Comparison of ENCODE assay signal across 8 cellular contexts in genomic region chr21:17819114-17819877, GRCh38. TPM values are rescaled to one million over a fixed set of nuclear protein-coding genes. Genes with fewer than 3 reads are reported as not detected.
A peak's percentile ranks its signal among the peaks of the same experiment; 100 is the strongest.
DNase-seq lines count a peak whose midpoint lies in the region; ATAC-seq, FAIRE-seq and TF ChIP-seq lines count a peak whose summit lies in the region.

TSS of gene C21orf91 (minus strand) at chr21:17819356. CDS start at chr21:17818318, 1,038 bp downstream.

- no peaks in the 10 kb centered on the region for H3K36me3 ChIP-seq in adrenal gland (replicated peaks in 1 of 2)
- no peaks in the 10 kb centered on the region for H3K36me3 ChIP-seq in prostate gland
- peaks cover 5% of the 10 kb centered on the region for H3K36me3 ChIP-seq in urinary bladder (ENCODE audit: insufficient read depth)

- H3K9me3 ChIP-seq in adrenal gland (replicated peaks in 1 of 3) (no peaks in the 10 kb centered on the region), prostate gland (no peaks in the 10 kb centered on the region)

- peak within 1 kb of the TSS; percentile 74 to 90 (median 82) for H3K4me3 ChIP-seq in adrenal gland
- H3K4me3 ChIP-seq in prostate gland: peak within 1 kb of the TSS; percentile 90 to 99
- peak within 1 kb of the TSS; percentile 85 for H3K4me3 ChIP-seq in urinary bladder (ENCODE audit: low read depth, low read length)

- H3K27ac ChIP-seq in adrenal gland: peak within 1 kb of the TSS; percentile 62 to 94 (median 91)
- H3K27ac ChIP-seq in prostate gland: peak within 1 kb of the TSS; percentile 88 to 91
- peak within 1 kb of the TSS; percentile 93 for H3K27ac ChIP-seq in urinary bladder (ENCODE audit: low read depth)

- DNase-seq in GM12891 (ENCODE audit: insufficient read length, low spot score): peak; percentile 61
- peak; percentile 70 for DNase-seq in NCI-H128 (lab: John Stamatoyannopoulos, UW; ENCODE audit: unreplicated experiment)
- DNase-seq in T-helper 1 cell: peak; percentile 79 to 93 (median 82)
- DNase-seq in adrenal gland: peak; percentile 87 to 95 (median 92)
- DNase-seq in left cardiac atrium: peak; percentile 93
- DNase-seq in prostate gland (ENCODE audit: low spot score): peak; percentile 85

- H3K4me1 ChIP-seq in adrenal gland (replicated peaks in 1 of 2): peaks cover 10 to 28% of the 10 kb centered on the region in 2 donors
- H3K4me1 ChIP-seq in prostate gland (replicated peaks): no peaks in the 10 kb centered on the region
- peaks cover 2% of the 10 kb centered on the region for H3K4me1 ChIP-seq in urinary bladder (ENCODE audit: insufficient read depth)

- 0 to 2% (median 1%) methylated on average over 17 to 78 of the region's 78 CpGs for WGBS in adrenal gland, 4 donors
- WGBS in prostate gland: under 1% methylated on average over 78 of the region's 78 CpGs
- under 1% methylated on average over 78 of the region's 78 CpGs for WGBS in urinary bladder

- intact Hi-C loops in adrenal gland (cut with DNase I): no loop called here
- intact Hi-C loops in left cardiac atrium (cut with DNase I): loop anchor here in 1 of 2 donors (10.0 kb wide), 1 partner anchor 144 kb away; no protein-coding TSS in a partner anchor
- intact Hi-C loops in prostate gland (cut with DNase I): loop anchor here (5.0 kb wide), 1 partner anchor 207 kb away; the partner anchor contains the start of gene BTG3

- no peak for TF ChIP-seq CTCF in adrenal gland (IDR thresholded peaks at IDR 0.05)
- peak in 1 of 4 experiments; percentile 3 for TF ChIP-seq CTCF in prostate gland (IDR thresholded peaks at IDR 0.05)

- ATAC-seq in HG02759 (IDR thresholded peaks at IDR 0.05; ENCODE audit: unreplicated experiment) (peak; percentile 89), left cardiac atrium (peak; percentile 97 to 99)

- TF ChIP-seq POLR2A in GM12891 (IDR thresholded peaks at IDR 0.05; ENCODE audit: low read depth, low read length) (peak; percentile 93), adrenal gland (IDR thresholded peaks at IDR 0.05) (peak; percentile 71 to 91), prostate gland (IDR thresholded peaks at IDR 0.05) (peak; percentile 91)

- peak; percentile 93 for FAIRE-seq in GM12891 (lab: Jason Lieb, UNC)

- H3K27me3 ChIP-seq in adrenal gland: no peaks in the 10 kb centered on the region
- no peaks in the 10 kb centered on the region for H3K27me3 ChIP-seq in prostate gland (replicated peaks; ENCODE audit: insufficient read depth)

TF ChIP-seq in GM12891, 5 proteins besides CTCF, POLR2A, EP300 and RAD21:
- TF ChIP-seq POU2F2 (IDR thresholded peaks at IDR 0.05; ENCODE audit: low read depth, low read length) (peak; percentile 72; the same call in 1 of the 2 replicates), SPI1 (IDR thresholded peaks at IDR 0.05; ENCODE audit: low read depth, low read length) (no peak), POLR2AphosphoS5 (IDR thresholded peaks at IDR 0.05; ENCODE audit: low read depth, low read length) (peak; percentile 93), PAX5 (IDR thresholded peaks at IDR 0.05; ENCODE audit: insufficient read depth, low read length, severe bottlenecking) (no peak), TAF1 (IDR thresholded peaks at IDR 0.05; ENCODE audit: low read depth, low read length) (peak; percentile 99)
TF ChIP-seq in GM12891: peak in this region for 3.

RNA-seq across cellular contexts. Expression of gene C21orf91, which starts in this region (rescaled TPM):
- 11.2 TPM for polyA plus RNA-seq in GM12891 (2012; ENCODE audit: low read depth, missing spikeins)
- 10 to 100 TPM in 4 of 8 donors, 1 to 10 TPM in 4; 1.9 to 19.1 (median 10.3) TPM for total RNA-seq in adrenal gland
- polyA plus RNA-seq in adrenal gland: 10 to 100 TPM in 1 of 3 donors, 1 to 10 TPM in 2; 2.4 to 13.7 (median 2.5) TPM
- total RNA-seq in left cardiac atrium: 1 to 10 TPM; 9.0 to 9.2 TPM
- 10 to 100 TPM; 10.2 to 22.9 TPM for total RNA-seq in prostate gland
- 24.5 TPM for total RNA-seq in urinary bladder
- 6.3 TPM for polyA plus RNA-seq in urinary bladder

Comparison
In these comparisons a context has a peak if more than half of its experiments do, and no peak if none do; other contexts are left out.
1. Peak in every context shown above with its lines: DNase-seq, ATAC-seq, H3K4me3 ChIP-seq and H3K27ac ChIP-seq.